Comparison of ENCODE assay signal across 8 cellular contexts in the genomic region with DNA sequence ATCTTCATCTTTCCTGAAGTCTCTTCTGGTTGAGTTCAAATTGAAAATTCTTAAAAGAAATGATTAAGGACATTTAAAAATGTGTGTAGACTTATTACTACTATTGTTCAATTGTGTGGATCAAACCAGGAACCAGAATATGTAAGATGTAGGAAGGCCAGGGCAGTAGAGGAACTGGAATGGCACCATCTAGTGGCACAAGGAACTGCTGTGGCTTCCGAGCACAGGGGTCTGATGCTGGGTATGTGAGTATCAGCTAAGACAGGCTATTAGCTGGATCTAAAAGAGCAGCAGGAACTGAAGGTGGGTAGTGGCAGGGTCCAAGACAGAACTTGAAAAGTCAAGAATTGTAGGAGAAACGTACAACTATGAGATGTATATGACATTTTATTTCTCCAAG.
DNase-seq lines count a peak whose midpoint lies in the region; ATAC-seq and TF ChIP-seq lines count a peak whose summit lies in the region.

No MANE protein-coding gene starts in this region.

- H3K9me3 ChIP-seq in SK-N-SH: no peaks in the 10 kb centered on the region

- no peaks in the 10 kb centered on the region for H3K9me2 ChIP-seq in SK-N-SH

- peak; percentile 79 for ATAC-seq in GM18861 (IDR thresholded peaks at IDR 0.05; ENCODE audit: unreplicated experiment)
- peak; percentile 58 for ATAC-seq in HG03469 (IDR thresholded peaks at IDR 0.05; ENCODE audit: unreplicated experiment)
- no peak for ATAC-seq in GM18873 (IDR thresholded peaks at IDR 0.05; ENCODE audit: low FRiP score, unreplicated experiment)
- ATAC-seq in HG03571 (IDR thresholded peaks at IDR 0.05; ENCODE audit: unreplicated experiment): no peak

- TF ChIP-seq CTCF in AG09309 (IDR thresholded peaks at IDR 0.05; ENCODE audit: control insufficient read depth, insufficient read depth, low read depth, low read length, missing control alignments) (peak; percentile 51), SK-N-SH (IDR thresholded peaks at IDR 0.05) (peak; percentile 61)

- H3K4me1 ChIP-seq in SK-N-SH (ENCODE audit: control insufficient read depth in 1 of 2, insufficient read depth in 2 of 2, low read depth in 1 of 2, low read length in 1 of 2): no peaks in the 10 kb centered on the region

- no peaks in the 10 kb centered on the region for H3K79me2 ChIP-seq in SK-N-SH (ENCODE audit: insufficient read depth)

- no peak overlapping the region for H3K4me2 ChIP-seq in SK-N-SH

- no peak overlapping the region; the same call in 1 of the 2 replicates for H2AFZ ChIP-seq in SK-N-SH (ENCODE audit: low read depth)

- no peaks in the 10 kb centered on the region for H3K27me3 ChIP-seq in SK-N-SH (ENCODE audit: insufficient read depth)

- no peak for TF ChIP-seq EP300 in SK-N-SH (IDR thresholded peaks at IDR 0.05; ENCODE audit: borderline replicate concordance in 1 of 2, low read depth in 1 of 2, low read length in 1 of 2)

- POLR2A ChIA-PET in SK-N-SH (lab: Yijun Ruan, JAX): no interaction called here

- H3K27ac ChIP-seq in SK-N-SH (ENCODE audit: low read depth in 2 of 2, low read length in 1 of 2): no peak overlapping the region

- TF ChIP-seq RAD21 in SK-N-SH (IDR thresholded peaks at IDR 0.05; ENCODE audit: low read length): peak; percentile 51

- no peaks in the 10 kb centered on the region for H4K20me1 ChIP-seq in SK-N-SH (ENCODE audit: insufficient read depth)

- CTCF ChIA-PET in SK-N-SH (lab: Yijun Ruan, JAX): interaction anchor here (0.7 to 5.8 kb wide), 12 partner anchors 10 to 1116 kb away, joined by 3 to 96 read pairs (median 3); no protein-coding TSS in a partner anchor

- DNase-seq in AG09309 (ENCODE audit: low read depth): no peak
- peak; percentile 38 for DNase-seq in SK-N-SH
- peak; percentile 50 for DNase-seq in inferior parietal cortex (ENCODE audit: extremely low spot score)
- no peak for DNase-seq in activated CD8-positive, alpha-beta memory T cell treated with anti-CD3 and anti-CD28 coated beads, Interleukin-2, amount 50 U/mL, for 4 hours

- H3K4me3 ChIP-seq in AG09309 (ENCODE audit: control insufficient read depth, low read depth, low read length) (no peak overlapping the region), SK-N-SH (ENCODE audit: low read depth in 2 of 2, low read length in 1 of 2) (no peak overlapping the region)

- no peak overlapping the region for H3K9ac ChIP-seq in SK-N-SH

- H3K36me3 ChIP-seq in SK-N-SH (replicated peaks in 1 of 2; ENCODE audit: control insufficient read depth in 1 of 2, insufficient read depth in 2 of 2, low read length in 1 of 2): no peaks in the 10 kb centered on the region

- WGBS in SK-N-SH (ENCODE audit: low lambda C conversion rate): 91% methylated on average over 2 of the region's 2 CpGs

- no peaks in the 10 kb centered on the region for H3F3A ChIP-seq in SK-N-SH (replicated peaks; ENCODE audit: insufficient read depth)

TF ChIP-seq in SK-N-SH, 30 proteins besides CTCF, POLR2A, EP300 and RAD21:
- TF ChIP-seq SMC3 (IDR thresholded peaks at IDR 0.05; ENCODE audit: low read depth, low read length) (peak; percentile 30; the same call in 1 of the 2 replicates), TAF1 (IDR thresholded peaks at IDR 0.05; ENCODE audit: borderline replicate concordance, low read depth, low read length) (no peak)

Comparison
In these comparisons a context has a peak if more than half of its experiments do, and no peak if none do; other contexts are left out.
1. DNase-seq: peak in SK-N-SH (single experiment) and inferior parietal cortex (single experiment); none in AG09309 (single experiment) and activated CD8-positive, alpha-beta memory T cell treated with anti-CD3 and anti-CD28 coated beads, Interleukin-2, amount 50 U/mL, for 4 hours (single experiment).
2. ATAC-seq: peak in GM18861 (single experiment) and HG03469 (single experiment); none in GM18873 (single experiment) and HG03571 (single experiment).